Comparison of ENCODE assay signal across 22 cellular contexts in the genomic region with DNA sequence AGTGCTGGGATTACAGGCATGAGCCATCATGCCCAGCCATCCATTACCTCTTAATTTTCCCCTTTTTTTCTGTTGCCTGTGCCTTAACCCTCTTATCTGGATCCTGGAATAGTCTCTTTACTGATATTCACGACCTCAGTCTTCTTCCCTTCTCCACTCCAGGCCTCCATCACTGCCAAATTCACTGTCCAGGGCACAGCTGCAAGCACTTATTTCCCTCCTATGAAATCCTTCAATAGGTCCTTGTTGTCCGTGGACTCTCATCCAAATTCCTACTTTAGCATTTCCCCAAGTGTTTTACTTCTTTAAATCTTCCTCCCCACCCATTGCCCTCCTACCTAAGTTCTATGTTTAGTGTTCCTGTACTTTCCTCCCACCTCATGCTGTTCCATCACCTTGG. TPM values are rescaled to one million over a fixed set of nuclear protein-coding genes. Genes with fewer than 3 reads are reported as not detected.
DNase-seq lines count a peak whose midpoint lies in the region; ATAC-seq and TF ChIP-seq lines count a peak whose summit lies in the region.
"Had no signal": no experiment of that assay in that cellular context is flagged by ENCODE, and none has a peak within 500 bp of the region (broad histone marks: within the 10 kb centered on the region; RNA-seq: fewer than 3 reads in every experiment).

No MANE protein-coding gene starts in this region.

- dilution Hi-C loops in mammary epithelial cell (cut with HindIII; ENCODE audit: low sequenced_read_pairs): no loop called here

- peaks cover 24% of the 10 kb centered on the region for H3K4me1 ChIP-seq in mammary epithelial cell (ENCODE audit: insufficient read depth, low read length)
- no peaks in the 10 kb centered on the region for H3K4me1 ChIP-seq in mesenchymal stem cell (ENCODE audit: control insufficient read depth, insufficient read depth, low read depth, low read length)
- H3K4me1 ChIP-seq in upper lobe of right lung: peaks cover 20% of the 10 kb centered on the region
- H3K4me1 ChIP-seq: BE2C had no signal

- H3K23ac ChIP-seq in mesenchymal stem cell (ENCODE audit: low read length in 2 of 2): no peak overlapping the region

- no peaks in the 10 kb centered on the region for H3K9me3 Mint-ChIP-seq in MCF 10A (ENCODE audit: unreplicated experiment)
- H3K9me3 Mint-ChIP-seq: CD8-positive, alpha-beta memory T cell had no signal

- H3K4me2 ChIP-seq in mammary epithelial cell (ENCODE audit: insufficient read depth, low read depth, low read length) (no peak overlapping the region), mesenchymal stem cell (ENCODE audit: low read length, poor library complexity, severe bottlenecking) (no peak overlapping the region)

- no peak overlapping the region for H3K18ac ChIP-seq in mesenchymal stem cell (ENCODE audit: low read depth in 1 of 2, low read length in 2 of 2)

- H4K20me1 ChIP-seq in mammary epithelial cell (ENCODE audit: insufficient read depth, low read length): no peaks in the 10 kb centered on the region

- intact Hi-C loops in MCF 10A (cut with micrococcal nuclease): no loop called here
- intact Hi-C loops in mammary epithelial cell (cut with micrococcal nuclease): no loop called here
- intact Hi-C loops in upper lobe of right lung (cut with DNase I): no loop called here

- no peak overlapping the region for H2AK5ac ChIP-seq in mesenchymal stem cell (ENCODE audit: low read length, severe bottlenecking)

- H2BK120ac ChIP-seq in mesenchymal stem cell (ENCODE audit: low read depth, low read length): no peak overlapping the region

- no peak overlapping the region for H3K4me3 ChIP-seq in mammary epithelial cell (replicated peaks in 1 of 3; ENCODE audit: insufficient read depth in 1 of 3, low read depth in 2 of 3, low read length in 3 of 3)
- H3K4me3 ChIP-seq in mesenchymal stem cell (ENCODE audit: insufficient read depth in 1 of 2, low read depth in 1 of 2, low read length in 2 of 2): no peak overlapping the region
- no peak overlapping the region for H3K4me3 ChIP-seq in upper lobe of right lung
- H3K4me3 ChIP-seq: MG63, SK-N-MC had no signal

- H3K36me3 ChIP-seq in mammary epithelial cell (ENCODE audit: insufficient read depth, low read length): no peaks in the 10 kb centered on the region
- peaks cover 0 to 64% of the 10 kb centered on the region in 2 experiments for H3K36me3 ChIP-seq in mesenchymal stem cell (ENCODE audit: control insufficient read depth in 1 of 2, insufficient read depth in 2 of 2, low read depth in 1 of 2, low read length in 2 of 2)
- no peaks in the 10 kb centered on the region for H3K36me3 ChIP-seq in upper lobe of right lung
- H3K36me3 ChIP-seq: BE2C, MG63 had no signal

- H2AFZ ChIP-seq in mammary epithelial cell (ENCODE audit: low read depth, low read length) (no peak overlapping the region), mesenchymal stem cell (ENCODE audit: low read depth, low read length) (no peak overlapping the region)

- H3K36me3 Mint-ChIP-seq in MCF 10A (ENCODE audit: insufficient read depth, unreplicated experiment): no peaks in the 10 kb centered on the region
- H3K36me3 Mint-ChIP-seq: CD8-positive, alpha-beta memory T cell had no signal

- no peaks in the 10 kb centered on the region for H3K79me1 ChIP-seq in mesenchymal stem cell (replicated peaks; ENCODE audit: low read length, poor library complexity, severe bottlenecking)

- no peaks in the 10 kb centered on the region for H3K9me3 ChIP-seq in mammary epithelial cell (replicated peaks; ENCODE audit: insufficient read depth, low read length)
- H3K9me3 ChIP-seq in mesenchymal stem cell (ENCODE audit: control insufficient read depth, low read length): no peaks in the 10 kb centered on the region
- H3K9me3 ChIP-seq in upper lobe of right lung: no peaks in the 10 kb centered on the region
- H3K9me3 ChIP-seq: BE2C, MG63 had no signal

- H2BK5ac ChIP-seq in mesenchymal stem cell (ENCODE audit: low read depth, low read length, poor library complexity, severe bottlenecking): no peak overlapping the region

- POLR2A ChIA-PET in MCF 10A (lab: Yijun Ruan, JAX): interaction anchor here (0.6 to 1.4 kb wide), 3 partner anchors 24 to 120 kb away, joined by 3 to 4 read pairs (median 3); no protein-coding TSS in a partner anchor

- peak overlapping the region in 1 of 2 experiments; percentile 51 for H3K4ac ChIP-seq in mesenchymal stem cell (ENCODE audit: low read depth in 1 of 2, low read length in 2 of 2)

- H2BK12ac ChIP-seq in mesenchymal stem cell (ENCODE audit: low read length in 2 of 2): no peak overlapping the region

- BruUV-seq in MCF 10A (replicated peaks; lab: Mats Ljungman, UMichigan) (no TSS peak), mammary epithelial cell (replicated peaks; lab: Mats Ljungman, UMichigan) (no TSS peak)

- no peak overlapping the region for H4K8ac ChIP-seq in mesenchymal stem cell (ENCODE audit: low read length)

- DNase-seq in MCF 10A (ENCODE audit: unreplicated experiment) (no peak), mammary epithelial cell (no peak), mesenchymal stem cell (no peak), upper lobe of right lung (no peak), DMS 273 treated with DMSO at 0.1 percent for 48 hours (lab: John Stamatoyannopoulos, UW) (no peak), COR-L47 (lab: John Stamatoyannopoulos, UW) (no peak)
- DNase-seq: 8988T; ACHN; BE2C; Calu3; CD8-positive, alpha-beta memory T cell; KBM-7; MG63; NCI-H1105 treated with DMSO at 0.1 percent for 48 hours; NCI-H2029; NCI-H526 treated with DMSO at 0.1 percent for 48 hours; SIG-M5 had no signal

- in situ Hi-C loops in mammary epithelial cell (cut with MboI; ENCODE audit: low sequenced_read_pairs in 2 of 2): no loop called here

- H3K27ac ChIP-seq in mammary epithelial cell (ENCODE audit: insufficient read depth, low read depth, low read length): no peak overlapping the region
- H3K27ac ChIP-seq in cingulate gyrus (ENCODE audit: low read depth, low read length): peak overlapping the region; percentile 21
- H3K27ac ChIP-seq in mesenchymal stem cell (ENCODE audit: low read length, poor library complexity, severe bottlenecking): no peak overlapping the region
- peak overlapping the region; percentile 5 for H3K27ac ChIP-seq in upper lobe of right lung
- H3K27ac ChIP-seq: SK-N-MC had no signal

- H3K79me2 ChIP-seq in mammary epithelial cell (ENCODE audit: insufficient read depth, low read length): no peaks in the 10 kb centered on the region

- no peak overlapping the region for H2BK15ac ChIP-seq in mesenchymal stem cell (ENCODE audit: low read depth, poor library complexity, severe bottlenecking)

- no peak for ATAC-seq in upper lobe of right lung
- ATAC-seq in HG03457 (IDR thresholded peaks at IDR 0.05; ENCODE audit: unreplicated experiment): no peak
- ATAC-seq: Panc1 had no signal

- H3K27me3 Mint-ChIP-seq in MCF 10A (ENCODE audit: insufficient read depth, unreplicated experiment): no peaks in the 10 kb centered on the region

- H3K4me3 Mint-ChIP-seq in MCF 10A (ENCODE audit: unreplicated experiment): peak overlapping the region; percentile 10
- H3K4me3 Mint-ChIP-seq: CD8-positive, alpha-beta memory T cell had no signal

- 94% methylated on average over 2 of the region's 2 CpGs for WGBS in mammary epithelial cell (ENCODE audit: low coverage, missing lambda C conversion rate)
- 76% methylated on average over 2 of the region's 2 CpGs for WGBS in mesenchymal stem cell

- H3K27me3 ChIP-seq in mammary epithelial cell (ENCODE audit: insufficient read depth, low read length) (no peaks in the 10 kb centered on the region), mesenchymal stem cell (ENCODE audit: control insufficient read depth in 1 of 2, insufficient read depth in 1 of 2, low read length in 2 of 2) (peaks cover 0 to 27% of the 10 kb centered on the region in 2 experiments), upper lobe of right lung (no peaks in the 10 kb centered on the region)
- H3K27me3 ChIP-seq: MG63 had no signal

- H3K4me1 Mint-ChIP-seq in MCF 10A (ENCODE audit: insufficient read depth, unreplicated experiment): peaks cover 16% of the 10 kb centered on the region
- H3K4me1 Mint-ChIP-seq: CD8-positive, alpha-beta memory T cell had no signal

- TF ChIP-seq CTCF in MCF 10A (IDR thresholded peaks at IDR 0.05; ENCODE audit: unreplicated experiment) (no peak), mammary epithelial cell (conservative IDR thresholded peaks at IDR 0.05 in 1 of 2, IDR thresholded peaks at IDR 0.05 in 1 of 2; ENCODE audit: extremely low read depth in 1 of 2, insufficient read depth in 1 of 2, low read depth in 1 of 2, low read length in 2 of 2) (no peak), upper lobe of right lung (IDR thresholded peaks at IDR 0.05) (no peak)

- H4K91ac ChIP-seq in mesenchymal stem cell (ENCODE audit: low read length): no peak overlapping the region

- H3K9ac ChIP-seq in mammary epithelial cell (ENCODE audit: insufficient read depth, low read length) (no peak overlapping the region), mesenchymal stem cell (ENCODE audit: low read length) (peak overlapping the region; percentile 40)

- CTCF ChIA-PET in MCF 10A (lab: Yijun Ruan, JAX) (no interaction called here), mammary epithelial cell (lab: Charles Lee; ENCODE audit: low non-redundant PET) (no interaction called here)

- H3K14ac ChIP-seq in mesenchymal stem cell (ENCODE audit: low read length in 2 of 2): no peak overlapping the region

- H3K27ac Mint-ChIP-seq in MCF 10A (ENCODE audit: low read depth, unreplicated experiment): no peak overlapping the region
- H3K27ac Mint-ChIP-seq: CD8-positive, alpha-beta memory T cell had no signal

RNA-seq across cellular contexts. Expression of a gene that starts 35.5 kb away (rescaled TPM):
- total RNA-seq in MCF 10A (2022): not detected in 2 replicates
- under 1 TPM in 1 of 2 donors, not detected in 1; 0.17 TPM for total RNA-seq in mammary epithelial cell
- not detected for polyA plus RNA-seq in mammary epithelial cell
- not detected for polyA minus RNA-seq in mammary epithelial cell
- 0.37 TPM for polyA plus RNA-seq in mesenchymal stem cell (2013, experiment 1 of 2)
- polyA plus RNA-seq in mesenchymal stem cell (2013, experiment 2 of 2): 0.44 TPM
- 43.3 TPM for total RNA-seq in upper lobe of right lung
- total RNA-seq: CD8-positive, alpha-beta memory T cell; LHCN-M2 had no signal

RNA-seq across cellular contexts. Expression of a gene that starts 53.4 kb away (rescaled TPM):
- total RNA-seq in MCF 10A (2022) (264 and 271 TPM in 2 replicates), mammary epithelial cell (100 to 1,000 TPM; 253 to 261 TPM), upper lobe of right lung (389 TPM)
- 129 TPM for polyA plus RNA-seq in mammary epithelial cell
- polyA minus RNA-seq in mammary epithelial cell: 360 TPM
- polyA plus RNA-seq in mesenchymal stem cell (2013, experiment 1 of 2): 168 TPM
- polyA plus RNA-seq in mesenchymal stem cell (2013, experiment 2 of 2): 173 TPM

Comparison
In these comparisons a context has a peak if more than half of its experiments do, and no peak if none do; other contexts are left out.
1. H3K27ac ChIP-seq: peak in cingulate gyrus (single experiment) and upper lobe of right lung (single experiment); none in mammary epithelial cell (single experiment) and mesenchymal stem cell (single experiment).
2. RNA of a gene that starts 35.5 kb away (total RNA-seq): 43.3 TPM in upper lobe of right lung (single experiment); 0.17 TPM in mammary epithelial cell and not detected in MCF 10A; every median in the first group is over 10 times any median in the second.